1 cellular context compared by ENCODE assay signal in the genomic region with DNA sequence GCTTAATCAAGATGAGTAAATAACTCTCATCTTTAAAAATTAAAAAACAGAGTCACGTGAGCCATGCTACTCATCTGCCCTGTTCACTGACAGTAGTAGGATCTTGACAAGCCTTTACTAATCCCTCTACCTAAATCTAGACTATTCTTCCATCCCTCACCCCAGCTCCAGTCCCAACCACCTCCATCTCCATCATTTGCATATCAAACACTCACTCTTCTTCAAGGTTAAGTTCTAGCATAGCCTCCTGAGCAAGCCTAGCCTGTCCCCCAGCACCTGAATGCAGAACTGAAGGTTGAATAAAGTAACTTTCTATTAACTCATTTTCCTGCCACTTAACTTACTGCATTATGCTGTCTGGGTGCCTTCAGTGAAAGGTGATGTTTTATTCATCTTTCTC.
TF ChIP-seq lines count a peak whose summit lies in the region.

No MANE protein-coding gene starts in this region.

TF ChIP-seq in GM23338, 12 proteins besides CTCF, POLR2A, EP300 and RAD21 (continued from another document):
- TF ChIP-seq CREB1 (CRISPR knock-in tag; IDR thresholded peaks at IDR 0.05; ENCODE audit: low read depth): no peak
